Comparison of ENCODE assay signal across 18 cellular contexts in the genomic region with DNA sequence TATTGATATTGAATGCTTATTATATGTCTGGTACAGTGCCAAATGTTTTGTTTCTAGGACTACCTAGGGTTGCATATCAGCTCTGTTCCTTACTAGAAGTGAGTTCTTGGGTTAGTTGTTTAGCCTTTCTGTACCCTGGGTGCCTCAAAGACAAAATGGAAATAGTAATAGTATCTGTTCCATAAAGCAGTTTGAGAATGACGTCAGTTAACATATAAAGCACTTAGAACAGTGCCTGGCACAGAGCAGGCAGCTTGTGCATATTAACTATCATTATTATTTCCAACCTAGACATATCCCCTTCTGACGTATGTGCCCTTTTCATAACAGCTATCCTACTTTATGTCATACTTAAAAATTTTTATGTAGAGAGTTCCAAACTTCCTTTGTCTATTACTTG. TPM values are rescaled to one million over a fixed set of nuclear protein-coding genes. Genes with fewer than 3 reads are reported as not detected.
DNase-seq lines count a peak whose midpoint lies in the region; ATAC-seq and TF ChIP-seq lines count a peak whose summit lies in the region.
"Had no signal": no experiment of that assay in that cellular context is flagged by ENCODE, and none has a peak within 500 bp of the region (broad histone marks: within the 10 kb centered on the region; RNA-seq: fewer than 3 reads in every experiment).

No MANE protein-coding gene starts in this region.

- H3K4me1 Mint-ChIP-seq in Calu3 (ENCODE audit: low read depth, unreplicated experiment) (peaks cover 13% of the 10 kb centered on the region), mesothelial cell of epicardium (peaks cover 44% of the 10 kb centered on the region)
- H3K4me1 Mint-ChIP-seq: CD4-positive, alpha-beta memory T cell had no signal

- no TSS peak for BruUV-seq in Calu3 (replicated peaks; lab: Mats Ljungman, UMichigan)

- no peaks in the 10 kb centered on the region for H3K36me3 ChIP-seq in HEK293 (ENCODE audit: control insufficient read depth in 2 of 2, insufficient read depth in 1 of 2, low read length in 2 of 2)
- no peaks in the 10 kb centered on the region for H3K36me3 ChIP-seq in tibial artery
- no peaks in the 10 kb centered on the region for H3K36me3 ChIP-seq in prostate gland

- TF ChIP-seq CTCF in Calu3 (IDR thresholded peaks at IDR 0.05; ENCODE audit: unreplicated experiment) (no peak), HEK293 (tag by site-specific recombination; IDR thresholded peaks at IDR 0.05) (no peak), mesothelial cell of epicardium (IDR thresholded peaks at IDR 0.05; ENCODE audit: unreplicated experiment) (no peak), tibial artery (IDR thresholded peaks at IDR 0.05) (no peak), prostate gland (IDR thresholded peaks at IDR 0.05) (no peak)

- POLR2A ChIA-PET in HEK293 (lab: Yijun Ruan, JAX) = no interaction called here

- H3K9me3 Mint-ChIP-seq in Calu3 (ENCODE audit: low read depth, unreplicated experiment) (peaks cover 4% of the 10 kb centered on the region), mesothelial cell of epicardium (peaks cover 10% of the 10 kb centered on the region)

- H3K27me3 Mint-ChIP-seq in Calu3 (ENCODE audit: unreplicated experiment) (no peaks in the 10 kb centered on the region), mesothelial cell of epicardium (ENCODE audit: low read depth) (no peaks in the 10 kb centered on the region)

- no peaks in the 10 kb centered on the region for H3K9me3 ChIP-seq in HEK293 (ENCODE audit: control insufficient read depth, insufficient read depth, low read depth, low read length)
- no peaks in the 10 kb centered on the region for H3K9me3 ChIP-seq in tibial artery
- no peaks in the 10 kb centered on the region for H3K9me3 ChIP-seq in prostate gland

- H3K4me3 Mint-ChIP-seq in Calu3 (ENCODE audit: low read depth, unreplicated experiment) = no peak overlapping the region
- H3K4me3 Mint-ChIP-seq in mesothelial cell of epicardium = no peak overlapping the region
- H3K4me3 Mint-ChIP-seq: CD4-positive, alpha-beta memory T cell had no signal

- ATAC-seq in GM18517 (IDR thresholded peaks at IDR 0.05; ENCODE audit: unreplicated experiment) = no peak
- ATAC-seq: GM12878 had no signal

- TF ChIP-seq POLR2A in prostate gland (IDR thresholded peaks at IDR 0.05) = no peak

- H3K27ac Mint-ChIP-seq in Calu3 (ENCODE audit: unreplicated experiment) (peak overlapping the region; percentile 13), mesothelial cell of epicardium (peak overlapping the region; percentile 28)
- H3K27ac Mint-ChIP-seq: CD4-positive, alpha-beta memory T cell had no signal

- H3K27ac ChIP-seq in HEK293 (ENCODE audit: extremely low read depth, low read depth, low read length) (no peak overlapping the region), tibial artery (peak overlapping the region; percentile 43 to 57), prostate gland (no peak overlapping the region)
- H3K27ac ChIP-seq: GM23248 had no signal

- DNase-seq in Calu3 (no peak), mesothelial cell of epicardium (ENCODE audit: low spot score in 2 of 2, unreplicated experiment in 2 of 2) (no peak), tibial artery (no peak), prostate gland (ENCODE audit: low spot score) (no peak)
- DNase-seq: C1 segment of cervical spinal cord; CD4-positive, alpha-beta memory T cell; COR-L47; DMS153; DMS79; EL; GDM1; GM23248; H7; HCEC 1CT had no signal

- 94% methylated on average over 2 of the region's 2 CpGs for WGBS in prostate gland

- intact Hi-C loops in Calu3 (cut with micrococcal nuclease; ENCODE audit: unreplicated experiment) (no loop called here), tibial artery (cut with DNase I; ENCODE audit: low total_unique reads) (no loop called here), prostate gland (cut with DNase I) (no loop called here)

- CTCF ChIA-PET in Calu3 (lab: Charles Lee) (no interaction called here), HEK293 (lab: Yijun Ruan, JAX) (interaction anchor here (0.8 kb wide), 1 partner anchor 631 kb away, joined by 6 read pairs; no protein-coding TSS in a partner anchor)

- peaks cover 40% of the 10 kb centered on the region for H3K4me1 ChIP-seq in HEK293 (ENCODE audit: control insufficient read depth, insufficient read depth, low read length)
- peaks cover 0 to 60% (median 18%) of the 10 kb centered on the region in 4 donors for H3K4me1 ChIP-seq in tibial artery
- H3K4me1 ChIP-seq in prostate gland (replicated peaks) = no peaks in the 10 kb centered on the region

- H3K27me3 ChIP-seq in tibial artery (no peaks in the 10 kb centered on the region), prostate gland (replicated peaks; ENCODE audit: insufficient read depth) (no peaks in the 10 kb centered on the region)

- H3K36me3 Mint-ChIP-seq in Calu3 (ENCODE audit: insufficient read depth, unreplicated experiment) (no peaks in the 10 kb centered on the region), mesothelial cell of epicardium (peaks cover 18% of the 10 kb centered on the region)
- H3K36me3 Mint-ChIP-seq: CD4-positive, alpha-beta memory T cell had no signal

- no peak overlapping the region for H3K4me3 ChIP-seq in HEK293 (ENCODE audit: low read depth, low read length)
- H3K4me3 ChIP-seq in tibial artery = no peak overlapping the region
- no peak overlapping the region for H3K4me3 ChIP-seq in prostate gland
- H3K4me3 ChIP-seq: GM12878, GM23248 had no signal

TF ChIP-seq in HEK293, 187 proteins besides CTCF, POLR2A, EP300 and RAD21:
- TF ChIP-seq ZSCAN23 (tag by site-specific recombination; IDR thresholded peaks at IDR 0.05) (no peak), ZNF302 (tag by site-specific recombination; IDR thresholded peaks at IDR 0.05; ENCODE audit: low read depth) (no peak), IKZF3 (tag by site-specific recombination; IDR thresholded peaks at IDR 0.05) (0 out of 2 replicates have a peak, but pooled peaks have one; percentile 15), ZNF366 (tag by site-specific recombination; conservative IDR thresholded peaks at IDR 0.05) (no peak), ZNF623 (tag by site-specific recombination; IDR thresholded peaks at IDR 0.05) (no peak), ZNF629 (tag by site-specific recombination; IDR thresholded peaks at IDR 0.05) (peak; percentile 67; the same call in 1 of the 2 replicates)
- TF ChIP-seq, protein P1, sequence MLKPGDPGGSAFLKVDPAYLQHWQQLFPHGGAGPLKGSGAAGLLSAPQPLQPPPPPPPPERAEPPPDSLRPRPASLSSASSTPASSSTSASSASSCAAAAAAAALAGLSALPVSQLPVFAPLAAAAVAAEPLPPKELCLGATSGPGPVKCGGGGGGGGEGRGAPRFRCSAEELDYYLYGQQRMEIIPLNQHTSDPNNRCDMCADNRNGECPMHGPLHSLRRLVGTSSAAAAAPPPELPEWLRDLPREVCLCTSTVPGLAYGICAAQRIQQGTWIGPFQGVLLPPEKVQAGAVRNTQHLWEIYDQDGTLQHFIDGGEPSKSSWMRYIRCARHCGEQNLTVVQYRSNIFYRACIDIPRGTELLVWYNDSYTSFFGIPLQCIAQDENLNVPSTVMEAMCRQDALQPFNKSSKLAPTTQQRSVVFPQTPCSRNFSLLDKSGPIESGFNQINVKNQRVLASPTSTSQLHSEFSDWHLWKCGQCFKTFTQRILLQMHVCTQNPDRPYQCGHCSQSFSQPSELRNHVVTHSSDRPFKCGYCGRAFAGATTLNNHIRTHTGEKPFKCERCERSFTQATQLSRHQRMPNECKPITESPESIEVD (tag by site-specific recombination; IDR thresholded peaks at IDR 0.05) = no peak
- TF ChIP-seq, protein P2, sequence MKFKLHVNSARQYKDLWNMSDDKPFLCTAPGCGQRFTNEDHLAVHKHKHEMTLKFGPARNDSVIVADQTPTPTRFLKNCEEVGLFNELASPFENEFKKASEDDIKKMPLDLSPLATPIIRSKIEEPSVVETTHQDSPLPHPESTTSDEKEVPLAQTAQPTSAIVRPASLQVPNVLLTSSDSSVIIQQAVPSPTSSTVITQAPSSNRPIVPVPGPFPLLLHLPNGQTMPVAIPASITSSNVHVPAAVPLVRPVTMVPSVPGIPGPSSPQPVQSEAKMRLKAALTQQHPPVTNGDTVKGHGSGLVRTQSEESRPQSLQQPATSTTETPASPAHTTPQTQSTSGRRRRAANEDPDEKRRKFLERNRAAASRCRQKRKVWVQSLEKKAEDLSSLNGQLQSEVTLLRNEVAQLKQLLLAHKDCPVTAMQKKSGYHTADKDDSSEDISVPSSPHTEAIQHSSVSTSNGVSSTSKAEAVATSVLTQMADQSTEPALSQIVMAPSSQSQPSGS (tag by site-specific recombination; IDR thresholded peaks at IDR 0.05; ENCODE audit: low read depth) = peak; percentile 90

RNA-seq across cellular contexts. Expression of a gene that starts 42.8 kb away (rescaled TPM):
- total RNA-seq in Calu3 (2022) (0.17 and 1.6 TPM in 2 replicates), mesothelial cell of epicardium (8.5 to 11.8 TPM (median 8.9 TPM) in 3 replicates), prostate gland (1 to 10 TPM in 1 of 2 donors, under 1 TPM in 1; 0.96 to 2.1 TPM)
- total RNA-seq: A673; CD4-positive, alpha-beta memory T cell; GM12878 had no signal

Comparison
In these comparisons a context has a peak if more than half of its experiments do, and no peak if none do; other contexts are left out.
1. H3K27ac ChIP-seq: peak in tibial artery (2 of 2); none in HEK293 (single experiment) and prostate gland (0 of 2).